27 cellular contexts compared by ENCODE assay signal in genomic region chr14:37721976-37722659, GRCh38.
DNase-seq lines count a peak whose midpoint lies in the region; ATAC-seq, FAIRE-seq and TF ChIP-seq lines count a peak whose summit lies in the region.
"Had no signal": no experiment of that assay in that cellular context is flagged by ENCODE, and none has a peak within 500 bp of the region (broad histone marks: within the 10 kb centered on the region; RNA-seq: fewer than 3 reads in every experiment).

No MANE protein-coding gene starts in this region.

- no peak overlapping the region for H3K4me3 Mint-ChIP-seq in naive thymus-derived CD8-positive, alpha-beta T cell
- H3K4me3 Mint-ChIP-seq: activated CD4-positive, alpha-beta T cell treated with anti-CD3 and anti-CD28 coated beads, Interleukin-2, amount 10 ng/mL, durations not matched to agents 7 days and 5 days; activated T-helper 17 cell treated with anti-CD3 and anti-CD28 coated beads, Interleukin-2, amount 50 U/mL, for 72 hours; brain; immature natural killer cell; T-helper 1 cell treated with Interleukin-12 subunit alpha and Interleukin-12 subunit beta and Interleukin-4 antibody, amounts not matched to agents 30 μg/mL and 1 μg/mL, for 36 hours had no signal

- H4K8ac ChIP-seq in trophoblast cell (ENCODE audit: low read depth, low read length), result no peak overlapping the region

- H3K4me3 ChIP-seq in Karpas-422 (ENCODE audit: low read length), result no peak overlapping the region
- no peak overlapping the region for H3K4me3 ChIP-seq in bronchial epithelial cell (ENCODE audit: low read depth, low read length)
- H3K4me3 ChIP-seq in trophoblast cell (ENCODE audit: low read depth, low read length), result no peak overlapping the region
- H3K4me3 ChIP-seq in transverse colon, result no peak overlapping the region
- H3K4me3 ChIP-seq: coronary artery, lung, PC-9, prostate gland, SJCRH30 had no signal

- no peak overlapping the region for H4K91ac ChIP-seq in trophoblast cell (ENCODE audit: low read depth, low read length)

- in situ Hi-C loops in transverse colon (cut with MboI; ENCODE audit: low pct_ligation_motif_present in 1 of 4, low pct_unique_long_range_greater_than_20kb in 1 of 4, low sequenced_read_pairs in 3 of 4), result no loop called here

- no peak overlapping the region for H2BK5ac ChIP-seq in trophoblast cell (ENCODE audit: low read depth, low read length, poor library complexity)

- H3K36me3 ChIP-seq in Karpas-422 (ENCODE audit: insufficient read depth, low read length), result no peaks in the 10 kb centered on the region
- H3K36me3 ChIP-seq in bronchial epithelial cell (ENCODE audit: control insufficient read depth, insufficient read depth, low read length), result no peaks in the 10 kb centered on the region
- H3K36me3 ChIP-seq in trophoblast cell (ENCODE audit: control insufficient read depth in 1 of 2, insufficient read depth in 2 of 2, low read length in 2 of 2), result no peaks in the 10 kb centered on the region
- no peaks in the 10 kb centered on the region for H3K36me3 ChIP-seq in transverse colon
- H3K36me3 ChIP-seq: neutrophil, prostate gland, SJCRH30 had no signal

- H3K27ac Mint-ChIP-seq in naive thymus-derived CD8-positive, alpha-beta T cell, result no peak overlapping the region
- H3K27ac Mint-ChIP-seq: activated CD4-positive, alpha-beta T cell treated with anti-CD3 and anti-CD28 coated beads, Interleukin-2, amount 10 ng/mL, durations not matched to agents 7 days and 5 days; activated T-helper 17 cell treated with anti-CD3 and anti-CD28 coated beads, Interleukin-2, amount 50 U/mL, for 72 hours; brain; immature natural killer cell; T-helper 1 cell treated with Interleukin-12 subunit alpha and Interleukin-12 subunit beta and Interleukin-4 antibody, amounts not matched to agents 30 μg/mL and 1 μg/mL, for 36 hours had no signal

- H3K27me3 ChIP-seq in Karpas-422 (ENCODE audit: low read length), result no peaks in the 10 kb centered on the region
- no peaks in the 10 kb centered on the region for H3K27me3 ChIP-seq in bronchial epithelial cell (ENCODE audit: control insufficient read depth, insufficient read depth, low read length)
- H3K27me3 ChIP-seq in trophoblast cell (ENCODE audit: insufficient read depth, low read length), result no peaks in the 10 kb centered on the region
- H3K27me3 ChIP-seq in transverse colon, result no peaks in the 10 kb centered on the region
- H3K27me3 ChIP-seq: neutrophil, SJCRH30 had no signal

- H3K4me2 ChIP-seq in Karpas-422 (ENCODE audit: low read depth, low read length, poor library complexity, severe bottlenecking) (no peak overlapping the region), trophoblast cell (ENCODE audit: low read length) (no peak overlapping the region)
- H3K4me2 ChIP-seq: PC-9 had no signal

- intact Hi-C loops in transverse colon (cut with DNase I; ENCODE audit: low total_unique reads), result no loop called here

- H3K36me3 Mint-ChIP-seq in naive thymus-derived CD8-positive, alpha-beta T cell, result no peaks in the 10 kb centered on the region
- H3K36me3 Mint-ChIP-seq: brain, immature natural killer cell had no signal

- DNase-seq in EH (ENCODE audit: low read depth), result peak; percentile 21
- DNase-seq in Karpas-422, result no peak
- DNase-seq in bronchial epithelial cell (ENCODE audit: low read depth), result peak; percentile 88
- DNase-seq in kidney glomerular epithelial cell (lab: John Stamatoyannopoulos, UW), result peak; percentile 53
- DNase-seq in naive thymus-derived CD8-positive, alpha-beta T cell, result no peak
- DNase-seq in trophoblast cell, result no peak
- DNase-seq in transverse colon, result no peak
- DNase-seq: activated CD4-positive, alpha-beta T cell treated with anti-CD3 and anti-CD28 coated beads, Interleukin-2, amount 10 ng/mL, durations not matched to agents 7 days and 5 days; activated CD8-positive, alpha-beta memory T cell treated with anti-CD3 and anti-CD28 coated beads, Interleukin-2, amount 50 U/mL, for 4 hours; C1 segment of cervical spinal cord; DMS 273 treated with DMSO at 0.1 percent for 48 hours; GDM1; immature natural killer cell; NCI-H1105 treated with DMSO at 0.1 percent for 48 hours; NCI-H2081; NCI-H446; PC-9; SJCRH30 had no signal

- WGBS in trophoblast cell (ENCODE audit: extremely low coverage, insufficient coverage, insufficient read length), result no CpG with 5 or more reads among the region's 2 CpGs
- 27 to 40% methylated on average over 1 to 2 of the region's 2 CpGs for WGBS in transverse colon (ENCODE audit: low coverage in 1 of 2), 2 donors

- POLR2A ChIA-PET in naive thymus-derived CD8-positive, alpha-beta T cell (lab: Charles Lee), result no interaction called here

- FAIRE-seq in bronchial epithelial cell (lab: Jason Lieb, UNC), result no peak
- FAIRE-seq: GM18507 had no signal

- H2BK120ac ChIP-seq in trophoblast cell (ENCODE audit: insufficient read depth, low read length, poor library complexity), result no peak overlapping the region

- no peak overlapping the region for H2BK12ac ChIP-seq in trophoblast cell (ENCODE audit: low read length)

- no peak overlapping the region for H3K14ac ChIP-seq in trophoblast cell (ENCODE audit: low read length)

- H3K23ac ChIP-seq in trophoblast cell (ENCODE audit: low read length), result no peak overlapping the region

- ATAC-seq in naive thymus-derived CD8-positive, alpha-beta T cell, result no peak
- no peak for ATAC-seq in GM19467 (IDR thresholded peaks at IDR 0.05; ENCODE audit: unreplicated experiment)
- ATAC-seq: activated T-helper 17 cell treated with anti-CD3 and anti-CD28 coated beads, Interleukin-2, amount 50 U/mL, for 72 hours had no signal

- TF ChIP-seq CTCF in bronchial epithelial cell (IDR thresholded peaks at IDR 0.05; ENCODE audit: insufficient read depth, low read length, severe bottlenecking) (no peak), transverse colon (IDR thresholded peaks at IDR 0.05) (no peak)

- no peaks in the 10 kb centered on the region for H3K27me3 Mint-ChIP-seq in naive thymus-derived CD8-positive, alpha-beta T cell
- H3K27me3 Mint-ChIP-seq: activated CD4-positive, alpha-beta T cell treated with anti-CD3 and anti-CD28 coated beads, Interleukin-2, amount 10 ng/mL, durations not matched to agents 7 days and 5 days; activated T-helper 17 cell treated with anti-CD3 and anti-CD28 coated beads, Interleukin-2, amount 50 U/mL, for 72 hours; brain had no signal

- no peak for TF ChIP-seq EP300 in transverse colon (IDR thresholded peaks at IDR 0.05; ENCODE audit: low read depth)

- H2AFZ ChIP-seq in Karpas-422 (ENCODE audit: low read length), result peak overlapping the region; percentile 15; the same call in 1 of the 2 replicates
- no peak overlapping the region for H2AFZ ChIP-seq in trophoblast cell (ENCODE audit: insufficient read depth, low read length, poor library complexity)
- H2AFZ ChIP-seq: PC-9 had no signal

- H3K4me1 Mint-ChIP-seq in naive thymus-derived CD8-positive, alpha-beta T cell, result no peaks in the 10 kb centered on the region
- H3K4me1 Mint-ChIP-seq: activated CD4-positive, alpha-beta T cell treated with anti-CD3 and anti-CD28 coated beads, Interleukin-2, amount 10 ng/mL, durations not matched to agents 7 days and 5 days; activated T-helper 17 cell treated with anti-CD3 and anti-CD28 coated beads, Interleukin-2, amount 50 U/mL, for 72 hours; brain; immature natural killer cell had no signal

- H3K9me3 Mint-ChIP-seq in naive thymus-derived CD8-positive, alpha-beta T cell, result peaks cover 0 to 3% (median 0%) of the 10 kb centered on the region in 9 donors
- H3K9me3 Mint-ChIP-seq: activated CD4-positive, alpha-beta T cell treated with anti-CD3 and anti-CD28 coated beads, Interleukin-2, amount 10 ng/mL, durations not matched to agents 7 days and 5 days; activated T-helper 17 cell treated with anti-CD3 and anti-CD28 coated beads, Interleukin-2, amount 50 U/mL, for 72 hours; brain; T-helper 1 cell treated with Interleukin-12 subunit alpha and Interleukin-12 subunit beta and Interleukin-4 antibody, amounts not matched to agents 30 μg/mL and 1 μg/mL, for 36 hours had no signal

- no peaks in the 10 kb centered on the region for H3K79me1 ChIP-seq in trophoblast cell (ENCODE audit: low read length)

- H3K18ac ChIP-seq in trophoblast cell (ENCODE audit: low read length), result no peak overlapping the region

- no peaks in the 10 kb centered on the region for H3K79me2 ChIP-seq in Karpas-422 (ENCODE audit: low read length)
- H3K79me2 ChIP-seq in trophoblast cell (ENCODE audit: control insufficient read depth, insufficient read depth, low read length, poor library complexity), result no peaks in the 10 kb centered on the region

- H3K9ac ChIP-seq in Karpas-422 (ENCODE audit: low read length), result no peak overlapping the region
- no peak overlapping the region for H3K9ac ChIP-seq in trophoblast cell (ENCODE audit: low read length)

- H3K4ac ChIP-seq in trophoblast cell (ENCODE audit: low read depth, low read length), result no peak overlapping the region

- H4K20me1 ChIP-seq in Karpas-422 (ENCODE audit: insufficient read depth, low read depth, low read length), result no peaks in the 10 kb centered on the region

- H3K27ac ChIP-seq in Karpas-422 (ENCODE audit: low read length) (no peak overlapping the region), trophoblast cell (ENCODE audit: low read depth, low read length) (no peak overlapping the region), transverse colon (no peak overlapping the region)
- H3K27ac ChIP-seq: coronary artery, neutrophil, PC-9, prostate gland, SJCRH30 had no signal

- TF ChIP-seq POLR2A in transverse colon (IDR thresholded peaks at IDR 0.05), result no peak

- 0 out of 2 replicates have a peak, but pooled peaks cover 3% of the 10 kb centered on the region for H3K4me1 ChIP-seq in Karpas-422 (ENCODE audit: low read length)
- no peaks in the 10 kb centered on the region for H3K4me1 ChIP-seq in trophoblast cell (ENCODE audit: control insufficient read depth in 1 of 2, insufficient read depth in 2 of 2, low read length in 2 of 2)
- H3K4me1 ChIP-seq in transverse colon, result no peaks in the 10 kb centered on the region
- H3K4me1 ChIP-seq: prostate gland, SJCRH30 had no signal

- H2AK5ac ChIP-seq in trophoblast cell (ENCODE audit: low read length), result no peak overlapping the region

- no peaks in the 10 kb centered on the region for H3K9me3 ChIP-seq in Karpas-422 (ENCODE audit: low read length)
- H3K9me3 ChIP-seq in trophoblast cell (ENCODE audit: insufficient read depth, low read depth, low read length), result no peaks in the 10 kb centered on the region
- no peaks in the 10 kb centered on the region for H3K9me3 ChIP-seq in transverse colon
- H3K9me3 ChIP-seq: neutrophil, prostate gland, SJCRH30 had no signal

- no peak overlapping the region for H4K12ac ChIP-seq in trophoblast cell (ENCODE audit: low read depth, low read length)

- H3K9me2 ChIP-seq in Karpas-422 (replicated peaks; ENCODE audit: insufficient read depth, low read length), result no peaks in the 10 kb centered on the region

Comparison
In these comparisons a context has a peak if more than half of its experiments do, and no peak if none do; other contexts are left out.
1. DNase-seq: peak in EH (single experiment), bronchial epithelial cell (single experiment) and kidney glomerular epithelial cell (single experiment); none in Karpas-422 (single experiment), naive thymus-derived CD8-positive, alpha-beta T cell (0 of 10), trophoblast cell (0 of 2) and transverse colon (single experiment).